In the genomic region with DNA sequence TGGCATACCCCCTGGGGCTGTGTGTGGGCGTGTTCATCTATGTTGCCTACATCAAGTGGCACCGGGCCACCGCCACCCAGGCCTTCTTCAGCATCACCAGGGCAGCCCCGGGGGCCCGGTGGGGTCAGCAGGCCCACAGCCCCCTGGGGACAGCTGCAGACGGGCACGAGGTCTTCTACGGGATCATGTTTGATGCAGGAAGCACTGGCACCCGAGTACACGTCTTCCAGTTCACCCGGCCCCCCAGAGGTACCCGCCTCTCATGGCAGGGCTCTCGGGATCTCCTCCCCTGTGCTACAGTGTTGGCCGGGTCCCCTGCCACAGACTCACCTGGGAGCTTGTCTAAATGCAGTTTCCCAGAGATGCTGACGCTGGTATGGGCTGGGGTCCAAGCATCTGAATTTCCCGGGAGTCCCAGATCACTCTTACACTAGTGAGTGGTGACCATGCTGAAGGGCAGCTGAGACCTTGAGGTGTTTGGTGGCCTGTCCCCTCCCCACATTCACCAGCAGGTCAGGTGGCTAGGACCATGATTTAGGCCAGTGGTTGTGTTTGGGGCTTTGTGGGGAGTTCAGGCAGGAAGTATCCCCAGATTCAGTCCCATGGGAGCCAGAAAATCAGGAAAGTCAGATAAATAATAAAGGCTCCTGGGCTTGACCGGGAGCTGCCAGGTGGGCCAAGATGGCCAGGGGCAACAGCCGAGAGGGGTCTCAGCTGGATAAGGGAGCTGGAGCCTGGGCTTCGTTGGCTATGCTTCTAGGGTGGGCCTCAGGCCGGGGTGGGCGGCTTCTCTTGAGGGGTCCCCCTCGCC, we compare ENCODE assay signal across 2 cellular contexts.
TF ChIP-seq lines count a peak whose summit lies in the region.

No MANE protein-coding gene starts in this region.

TF ChIP-seq in SK-N-SH, 30 proteins besides CTCF, POLR2A, EP300 and RAD21 (continued from another document):
- TF ChIP-seq, protein P1, sequence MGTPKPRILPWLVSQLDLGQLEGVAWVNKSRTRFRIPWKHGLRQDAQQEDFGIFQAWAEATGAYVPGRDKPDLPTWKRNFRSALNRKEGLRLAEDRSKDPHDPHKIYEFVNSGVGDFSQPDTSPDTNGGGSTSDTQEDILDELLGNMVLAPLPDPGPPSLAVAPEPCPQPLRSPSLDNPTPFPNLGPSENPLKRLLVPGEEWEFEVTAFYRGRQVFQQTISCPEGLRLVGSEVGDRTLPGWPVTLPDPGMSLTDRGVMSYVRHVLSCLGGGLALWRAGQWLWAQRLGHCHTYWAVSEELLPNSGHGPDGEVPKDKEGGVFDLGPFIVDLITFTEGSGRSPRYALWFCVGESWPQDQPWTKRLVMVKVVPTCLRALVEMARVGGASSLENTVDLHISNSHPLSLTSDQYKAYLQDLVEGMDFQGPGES (IDR thresholded peaks at IDR 0.05; ENCODE audit: low read depth, low read length): no peak
- no peak for TF ChIP-seq NFIC (IDR thresholded peaks at IDR 0.05; ENCODE audit: borderline replicate concordance)
- no peak for TF ChIP-seq FOXM1 (IDR thresholded peaks at IDR 0.05; ENCODE audit: low read depth)
- TF ChIP-seq FOXJ3 (CRISPR knock-in tag; IDR thresholded peaks at IDR 0.05): no peak
- no peak for TF ChIP-seq RCOR1 (IDR thresholded peaks at IDR 0.05; ENCODE audit: low read length)
- TF ChIP-seq RXRA (IDR thresholded peaks at IDR 0.05; ENCODE audit: borderline replicate concordance, low read depth): no peak
- TF ChIP-seq NRF1 (IDR thresholded peaks at IDR 0.05; ENCODE audit: low read depth, low read length): no peak
- TF ChIP-seq, protein P2, sequence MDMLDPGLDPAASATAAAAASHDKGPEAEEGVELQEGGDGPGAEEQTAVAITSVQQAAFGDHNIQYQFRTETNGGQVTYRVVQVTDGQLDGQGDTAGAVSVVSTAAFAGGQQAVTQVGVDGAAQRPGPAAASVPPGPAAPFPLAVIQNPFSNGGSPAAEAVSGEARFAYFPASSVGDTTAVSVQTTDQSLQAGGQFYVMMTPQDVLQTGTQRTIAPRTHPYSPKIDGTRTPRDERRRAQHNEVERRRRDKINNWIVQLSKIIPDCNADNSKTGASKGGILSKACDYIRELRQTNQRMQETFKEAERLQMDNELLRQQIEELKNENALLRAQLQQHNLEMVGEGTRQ (IDR thresholded peaks at IDR 0.05; ENCODE audit: borderline replicate concordance, low read depth, low read length): no peak

TF ChIP-seq in HEK293, 187 proteins besides CTCF, POLR2A, EP300 and RAD21 (continued from another document):
- TF ChIP-seq, protein P3, sequence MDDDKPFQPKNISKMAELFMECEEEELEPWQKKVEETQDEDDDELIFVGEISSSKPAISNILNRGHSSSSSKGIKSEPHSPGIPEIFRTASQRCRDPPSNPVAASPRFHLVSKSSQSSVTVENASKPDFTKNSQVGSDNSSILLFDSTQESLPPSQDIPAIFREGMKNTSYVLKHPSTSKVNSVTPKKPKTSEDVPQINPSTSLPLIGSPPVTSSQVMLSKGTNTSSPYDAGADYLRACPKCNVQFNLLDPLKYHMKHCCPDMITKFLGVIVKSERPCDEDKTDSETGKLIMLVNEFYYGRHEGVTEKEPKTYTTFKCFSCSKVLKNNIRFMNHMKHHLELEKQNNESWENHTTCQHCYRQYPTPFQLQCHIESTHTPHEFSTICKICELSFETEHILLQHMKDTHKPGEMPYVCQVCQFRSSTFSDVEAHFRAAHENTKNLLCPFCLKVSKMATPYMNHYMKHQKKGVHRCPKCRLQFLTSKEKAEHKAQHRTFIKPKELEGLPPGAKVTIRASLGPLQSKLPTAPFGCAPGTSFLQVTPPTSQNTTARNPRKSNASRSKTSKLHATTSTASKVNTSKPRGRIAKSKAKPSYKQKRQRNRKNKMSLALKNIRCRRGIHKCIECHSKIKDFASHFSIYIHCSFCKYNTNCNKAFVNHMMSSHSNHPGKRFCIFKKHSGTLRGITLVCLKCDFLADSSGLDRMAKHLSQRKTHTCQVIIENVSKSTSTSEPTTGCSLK (tag by site-specific recombination; IDR thresholded peaks at IDR 0.05): no peak
- 0 out of 2 replicates have a peak, but pooled peaks have one; percentile 26 for TF ChIP-seq GLIS2 (tag by site-specific recombination; IDR thresholded peaks at IDR 0.05)
- peak; percentile 24; the same call in 1 of the 2 replicates for TF ChIP-seq ZFHX2 (tag by site-specific recombination; conservative IDR thresholded peaks at IDR 0.05)
- TF ChIP-seq ZNF10 (tag by site-specific recombination; IDR thresholded peaks at IDR 0.05): no peak
- no peak for TF ChIP-seq OVOL3 (tag by site-specific recombination; IDR thresholded peaks at IDR 0.05)
- TF ChIP-seq, protein P4, sequence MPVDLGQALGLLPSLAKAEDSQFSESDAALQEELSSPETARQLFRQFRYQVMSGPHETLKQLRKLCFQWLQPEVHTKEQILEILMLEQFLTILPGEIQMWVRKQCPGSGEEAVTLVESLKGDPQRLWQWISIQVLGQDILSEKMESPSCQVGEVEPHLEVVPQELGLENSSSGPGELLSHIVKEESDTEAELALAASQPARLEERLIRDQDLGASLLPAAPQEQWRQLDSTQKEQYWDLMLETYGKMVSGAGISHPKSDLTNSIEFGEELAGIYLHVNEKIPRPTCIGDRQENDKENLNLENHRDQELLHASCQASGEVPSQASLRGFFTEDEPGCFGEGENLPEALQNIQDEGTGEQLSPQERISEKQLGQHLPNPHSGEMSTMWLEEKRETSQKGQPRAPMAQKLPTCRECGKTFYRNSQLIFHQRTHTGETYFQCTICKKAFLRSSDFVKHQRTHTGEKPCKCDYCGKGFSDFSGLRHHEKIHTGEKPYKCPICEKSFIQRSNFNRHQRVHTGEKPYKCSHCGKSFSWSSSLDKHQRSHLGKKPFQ (tag by site-specific recombination; IDR thresholded peaks at IDR 0.05): no peak
- TF ChIP-seq EGR2 (tag by site-specific recombination; IDR thresholded peaks at IDR 0.05; ENCODE audit: low read depth): peak; percentile 40; the same call in 1 of the 2 replicates
- TF ChIP-seq, protein P5, sequence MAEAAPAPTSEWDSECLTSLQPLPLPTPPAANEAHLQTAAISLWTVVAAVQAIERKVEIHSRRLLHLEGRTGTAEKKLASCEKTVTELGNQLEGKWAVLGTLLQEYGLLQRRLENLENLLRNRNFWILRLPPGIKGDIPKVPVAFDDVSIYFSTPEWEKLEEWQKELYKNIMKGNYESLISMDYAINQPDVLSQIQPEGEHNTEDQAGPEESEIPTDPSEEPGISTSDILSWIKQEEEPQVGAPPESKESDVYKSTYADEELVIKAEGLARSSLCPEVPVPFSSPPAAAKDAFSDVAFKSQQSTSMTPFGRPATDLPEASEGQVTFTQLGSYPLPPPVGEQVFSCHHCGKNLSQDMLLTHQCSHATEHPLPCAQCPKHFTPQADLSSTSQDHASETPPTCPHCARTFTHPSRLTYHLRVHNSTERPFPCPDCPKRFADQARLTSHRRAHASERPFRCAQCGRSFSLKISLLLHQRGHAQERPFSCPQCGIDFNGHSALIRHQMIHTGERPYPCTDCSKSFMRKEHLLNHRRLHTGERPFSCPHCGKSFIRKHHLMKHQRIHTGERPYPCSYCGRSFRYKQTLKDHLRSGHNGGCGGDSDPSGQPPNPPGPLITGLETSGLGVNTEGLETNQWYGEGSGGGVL (tag by site-specific recombination; IDR thresholded peaks at IDR 0.05): no peak
- TF ChIP-seq ZNF521 (tag by site-specific recombination; IDR thresholded peaks at IDR 0.05): no peak
- TF ChIP-seq, protein P6, sequence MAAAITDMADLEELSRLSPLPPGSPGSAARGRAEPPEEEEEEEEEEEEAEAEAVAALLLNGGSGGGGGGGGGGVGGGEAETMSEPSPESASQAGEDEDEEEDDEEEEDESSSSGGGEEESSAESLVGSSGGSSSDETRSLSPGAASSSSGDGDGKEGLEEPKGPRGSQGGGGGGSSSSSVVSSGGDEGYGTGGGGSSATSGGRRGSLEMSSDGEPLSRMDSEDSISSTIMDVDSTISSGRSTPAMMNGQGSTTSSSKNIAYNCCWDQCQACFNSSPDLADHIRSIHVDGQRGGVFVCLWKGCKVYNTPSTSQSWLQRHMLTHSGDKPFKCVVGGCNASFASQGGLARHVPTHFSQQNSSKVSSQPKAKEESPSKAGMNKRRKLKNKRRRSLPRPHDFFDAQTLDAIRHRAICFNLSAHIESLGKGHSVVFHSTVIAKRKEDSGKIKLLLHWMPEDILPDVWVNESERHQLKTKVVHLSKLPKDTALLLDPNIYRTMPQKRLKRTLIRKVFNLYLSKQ (tag by site-specific recombination; IDR thresholded peaks at IDR 0.05; ENCODE audit: borderline replicate concordance): no peak
- TF ChIP-seq ZNF223 (tag by site-specific recombination; IDR thresholded peaks at IDR 0.05): no peak
- no peak for TF ChIP-seq ZBTB8A (tag by site-specific recombination; IDR thresholded peaks at IDR 0.05)
- TF ChIP-seq ZNF776 (tag by site-specific recombination; IDR thresholded peaks at IDR 0.05; ENCODE audit: borderline replicate concordance): no peak
TF ChIP-seq in HEK293: peak in this region for 3.
